In the genomic region with DNA sequence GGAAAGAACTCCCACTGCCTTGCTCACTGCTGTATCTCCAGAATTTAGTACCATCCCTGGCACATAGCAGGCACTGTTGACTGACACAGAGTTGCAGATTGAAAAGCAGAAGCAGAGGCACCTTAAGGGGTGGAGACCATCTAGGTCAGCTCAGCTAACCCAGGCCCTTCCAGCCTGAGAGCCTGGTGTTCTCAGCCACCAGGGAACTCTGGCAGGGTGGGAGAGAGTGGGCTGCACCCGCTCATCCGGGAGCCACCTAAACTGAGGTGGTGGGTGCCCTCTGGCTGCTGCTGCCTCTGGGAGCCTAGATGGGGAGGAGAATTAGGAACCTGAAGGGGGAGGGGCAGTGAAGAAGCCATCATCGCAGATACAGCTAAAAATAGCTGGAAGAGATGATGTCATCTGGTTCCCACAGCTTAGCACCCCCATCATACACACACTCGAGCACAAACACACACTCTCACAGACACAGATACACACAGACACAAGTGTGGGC, we compare ENCODE assay signal across 10 cellular contexts. TPM values are rescaled to one million over a fixed set of nuclear protein-coding genes. Genes with fewer than 3 reads are reported as not detected.
DNase-seq lines count a peak whose midpoint lies in the region; ATAC-seq and TF ChIP-seq lines count a peak whose summit lies in the region.
"Had no signal": no experiment of that assay in that cellular context is flagged by ENCODE, and none has a peak within 500 bp of the region (broad histone marks: within the 10 kb centered on the region; RNA-seq: fewer than 3 reads in every experiment).

No MANE protein-coding gene starts in this region.

- WGBS in spleen, 5 donors, result 43 to 55% (median 44%) methylated on average over 4 of the region's 4 CpGs

- TF ChIP-seq POLR2A in spleen (IDR thresholded peaks at IDR 0.05), result no peak

- peak; percentile 96 for DNase-seq in G401 (ENCODE audit: low spot score)
- DNase-seq in NCI-H2171 (lab: John Stamatoyannopoulos, UW), result peak; percentile 17
- peak in 6 of 10 donors; percentile 38 to 74 (median 58) for DNase-seq in dorsolateral prefrontal cortex
- no peak for DNase-seq in GM10266 (ENCODE audit: extremely low spot score)
- DNase-seq in spleen, result no peak
- no peak for DNase-seq in activated gamma-delta T cell (lab: John Stamatoyannopoulos, UW)
- DNase-seq: NCI-H1436 had no signal

- H3K9me3 ChIP-seq in parathyroid adenoma (ENCODE audit: control insufficient read depth, low read length) (no peaks in the 10 kb centered on the region), spleen (no peaks in the 10 kb centered on the region)

- H3K4me2 ChIP-seq in parathyroid adenoma (ENCODE audit: low read length), result no peak overlapping the region

- H3K27ac ChIP-seq in dorsolateral prefrontal cortex, result peak overlapping the region in 58 of 59 donors; percentile 21 to 98 (median 82)
- H3K27ac ChIP-seq in parathyroid adenoma, result peak overlapping the region; percentile 89
- no peak overlapping the region for H3K27ac ChIP-seq in spleen

- H3K79me2 ChIP-seq in parathyroid adenoma, result no peaks in the 10 kb centered on the region

- no peaks in the 10 kb centered on the region for H3K27me3 ChIP-seq in dorsolateral prefrontal cortex
- H3K27me3 ChIP-seq in parathyroid adenoma (ENCODE audit: control insufficient read depth, insufficient read depth, low read length), result no peaks in the 10 kb centered on the region
- peaks cover 0 to 2% (median 0%) of the 10 kb centered on the region in 7 donors for H3K27me3 ChIP-seq in spleen (replicated peaks in 1 of 7)

- H3K36me3 ChIP-seq in parathyroid adenoma (ENCODE audit: control insufficient read depth, insufficient read depth, low read length) (no peaks in the 10 kb centered on the region), spleen (no peaks in the 10 kb centered on the region)

- H3K9ac ChIP-seq in parathyroid adenoma, result no peak overlapping the region

- TF ChIP-seq CTCF in dorsolateral prefrontal cortex (IDR thresholded peaks at IDR 0.05 in 54 of 56, conservative IDR thresholded peaks at IDR 0.05 in 2 of 56; ENCODE audit: low read depth in 1 of 56, partially characterized antibody in 56 of 56) (peak in 30 of 56 donors; percentile 10 to 43 (median 26)), parathyroid adenoma (IDR thresholded peaks at IDR 0.05) (peak; percentile 13), GM10266 (IDR thresholded peaks at IDR 0.05; ENCODE audit: control insufficient read depth, insufficient read depth, low read depth, missing control alignments) (no peak), spleen (IDR thresholded peaks at IDR 0.05 in 8 of 11, conservative IDR thresholded peaks at IDR 0.05 in 3 of 11) (no peak)

- in situ Hi-C loops in G401 (cut with HindIII; ENCODE audit: low sequenced_read_pairs), result loop anchor here (10.0 kb wide), 1 partner anchor 109 kb away; no protein-coding TSS in a partner anchor

- H3K4me3 ChIP-seq in dorsolateral prefrontal cortex (peak overlapping the region in 43 of 59 donors; percentile 0 to 56 (median 33)), parathyroid adenoma (ENCODE audit: low read depth, low read length) (no peak overlapping the region), spleen (no peak overlapping the region)
- H3K4me3 ChIP-seq: skin epidermis had no signal

- H2AFZ ChIP-seq in parathyroid adenoma, result peak overlapping the region; percentile 47

- intact Hi-C loops in dorsolateral prefrontal cortex (cut with DNase I), result loop anchor here in 1 of 2 donors (2.0 kb wide), 1 partner anchor 41 kb away; the partner anchor contains the start of gene PIK3R3
- intact Hi-C loops in spleen (cut with DNase I; ENCODE audit: low total_unique reads), result no loop called here

- peaks cover 39% of the 10 kb centered on the region for H3K4me1 ChIP-seq in parathyroid adenoma
- H3K4me1 ChIP-seq in spleen, result peaks cover 0 to 59% (median 32%) of the 10 kb centered on the region in 6 donors

- no peak for ATAC-seq in GM21717 (IDR thresholded peaks at IDR 0.05; ENCODE audit: unreplicated experiment)

RNA-seq across cellular contexts. Expression of gene TSPAN1, which starts 1.5 kb away (rescaled TPM):
- total RNA-seq in G401 (2014; rRNA removed; shearing (Covaris generic)), result 5.9 TPM in 1 of 2 replicates, not detected in the other
- total RNA-seq in dorsolateral prefrontal cortex (1 to 10 TPM in 113 of 120 experiments, under 1 TPM in 7; 0.32 to 5.8 (median 2.6) TPM), spleen (1 to 10 TPM in 4 of 7 donors, under 1 TPM in 1, not detected in 2; 0.85 to 3.2 (median 1.6) TPM)
- 1 to 10 TPM in 2 of 3 donors, under 1 TPM in 1; 0.96 to 2.2 (median 1.4) TPM for polyA plus RNA-seq in spleen

RNA-seq across cellular contexts. Expression of gene P3R3URF, which starts 2.9 kb away (rescaled TPM):
- not detected in 2 replicates for total RNA-seq in G401 (2014; rRNA removed; shearing (Covaris generic))
- not detected for total RNA-seq in dorsolateral prefrontal cortex
- total RNA-seq in spleen, result not detected
- polyA plus RNA-seq in spleen, result not detected

RNA-seq across cellular contexts. Expression of gene POMGNT1, which starts 24.8 kb away (rescaled TPM):
- total RNA-seq in G401 (2014; rRNA removed; shearing (Covaris generic)), result 78.6 and 118 TPM in 2 replicates
- total RNA-seq in dorsolateral prefrontal cortex, result 100 to 1,000 TPM in 32 of 120 experiments, 10 to 100 TPM in 88; 58.7 to 145 (median 92.1) TPM
- total RNA-seq in spleen, result 10 to 100 TPM; 29.8 to 59.5 (median 32.8) TPM
- 10 to 100 TPM; 21.6 to 38.0 (median 31.3) TPM for polyA plus RNA-seq in spleen

RNA-seq across cellular contexts. Expression of gene LURAP1, which starts 29.7 kb away (rescaled TPM):
- 6.0 and 7.8 TPM in 2 replicates for total RNA-seq in G401 (2014; rRNA removed; shearing (Covaris generic))
- total RNA-seq in dorsolateral prefrontal cortex (10 to 100 TPM; 15.7 to 34.1 (median 24.1) TPM), spleen (10 to 100 TPM in 1 of 7 donors, 1 to 10 TPM in 6; 3.4 to 13.4 (median 3.7) TPM)
- polyA plus RNA-seq in spleen, result 1 to 10 TPM in 1 of 3 donors, under 1 TPM in 2; 0.73 to 2.0 (median 0.87) TPM

RNA-seq across cellular contexts. Expression of gene PIK3R3, which starts 41.0 kb away (rescaled TPM):
- 14.3 and 15.8 TPM in 2 replicates for total RNA-seq in G401 (2014; rRNA removed; shearing (Covaris generic))
- total RNA-seq in dorsolateral prefrontal cortex (10 to 100 TPM; 17.6 to 51.8 (median 34.2) TPM), spleen (10 to 100 TPM; 22.2 to 45.9 (median 29.1) TPM)
- polyA plus RNA-seq in spleen, result 1 to 10 TPM; 3.1 to 8.2 (median 7.2) TPM

Comparison
In these comparisons a context has a peak if more than half of its experiments do, and no peak if none do; other contexts are left out.
1. DNase-seq: peak in G401 (single experiment), NCI-H2171 (single experiment) and dorsolateral prefrontal cortex (6 of 10); none in GM10266 (single experiment), spleen (single experiment) and activated gamma-delta T cell (single experiment).
2. H3K27ac ChIP-seq: peak in dorsolateral prefrontal cortex (58 of 59) and parathyroid adenoma (single experiment); none in spleen (0 of 8).
3. H3K4me3 ChIP-seq: peak in dorsolateral prefrontal cortex (43 of 59); none in parathyroid adenoma (single experiment) and spleen (0 of 8).
4. CTCF ChIP-seq: peak in dorsolateral prefrontal cortex (30 of 56) and parathyroid adenoma (single experiment); none in GM10266 (single experiment) and spleen (0 of 11).